ENCODE assay signal across 16 cellular contexts in the genomic region with DNA sequence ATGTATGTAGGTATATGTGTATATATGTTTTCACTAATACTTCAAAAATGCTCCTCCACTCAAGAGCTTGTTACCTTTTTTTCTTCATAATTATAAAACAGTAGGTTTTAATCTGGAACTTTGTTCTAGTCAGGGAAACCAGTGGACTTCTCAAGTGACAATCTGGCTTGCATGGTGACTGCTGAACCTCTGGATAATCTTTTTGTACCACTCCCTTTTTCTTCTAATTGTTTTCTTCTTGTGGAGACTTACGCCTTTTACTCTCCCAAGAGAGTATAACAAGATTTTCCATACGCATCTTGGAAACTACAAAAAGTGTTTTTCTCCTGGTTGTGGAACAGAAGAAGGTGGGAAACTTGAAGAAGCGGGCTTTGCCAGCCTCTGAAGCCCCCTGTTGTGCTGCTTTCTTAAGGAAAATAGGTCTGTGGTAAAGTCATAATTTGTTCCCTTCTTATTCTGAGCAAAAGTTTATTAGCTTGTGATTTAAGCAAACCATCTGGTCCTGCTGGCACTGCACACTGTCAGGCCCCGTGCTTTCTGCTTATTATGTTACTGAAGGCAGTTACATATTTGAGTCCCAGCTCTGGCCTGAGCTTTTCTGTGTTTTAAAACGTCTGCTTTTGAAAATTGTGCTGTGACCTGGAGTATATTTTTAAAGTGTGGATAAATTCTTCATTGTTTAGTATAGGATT.
DNase-seq lines count a peak whose midpoint lies in the region; TF ChIP-seq lines count a peak whose summit lies in the region.
"Had no signal": no experiment of that assay in that cellular context is flagged by ENCODE, and none has a peak within 500 bp of the region (broad histone marks: within the 10 kb centered on the region; RNA-seq: fewer than 3 reads in every experiment).

No MANE protein-coding gene starts in this region.

- H3K4me3 ChIP-seq in astrocyte of the spinal cord (ENCODE audit: low read depth, low read length) (no peak overlapping the region), left ventricle myocardium inferior (no peak overlapping the region), subcutaneous abdominal adipose tissue (ENCODE audit: low read depth in 1 of 5, low read length in 5 of 5) (peak overlapping the region in 1 of 5 donors; percentile 11)

- H3K4me1 ChIP-seq in left ventricle myocardium inferior (peaks cover 20% of the 10 kb centered on the region), subcutaneous abdominal adipose tissue (ENCODE audit: control insufficient read depth in 5 of 5, insufficient read depth in 5 of 5, low read length in 5 of 5) (peaks cover 0 to 20% (median 3%) of the 10 kb centered on the region in 5 donors)

- POLR2A ChIA-PET in RWPE1 (lab: Yijun Ruan, JAX; ENCODE audit: low non-redundant PET) = no interaction called here

- H3K9me3 ChIP-seq in left ventricle myocardium inferior (replicated peaks) (no peaks in the 10 kb centered on the region), subcutaneous abdominal adipose tissue (ENCODE audit: control insufficient read depth in 5 of 5, low read length in 5 of 5) (no peaks in the 10 kb centered on the region)

- peak overlapping the region in 1 of 5 donors; percentile 22 for H3K9ac ChIP-seq in subcutaneous abdominal adipose tissue (ENCODE audit: low read length in 5 of 5)
- H3K9ac ChIP-seq: KMS-11 had no signal

- TF ChIP-seq CTCF in astrocyte of the spinal cord (IDR thresholded peaks at IDR 0.05; ENCODE audit: low read depth, low read length) = no peak
- TF ChIP-seq CTCF in left ventricle myocardium inferior (IDR thresholded peaks at IDR 0.05; ENCODE audit: borderline replicate concordance) = no peak
- no peak for TF ChIP-seq CTCF in RWPE1 (conservative IDR thresholded peaks at IDR 0.05; ENCODE audit: low read depth)

- in situ Hi-C loops in astrocyte of the spinal cord (cut with HindIII; ENCODE audit: low sequenced_read_pairs) = no loop called here

- H3K27me3 ChIP-seq in left ventricle myocardium inferior (ENCODE audit: low read depth) = no peaks in the 10 kb centered on the region
- no peaks in the 10 kb centered on the region for H3K27me3 ChIP-seq in subcutaneous abdominal adipose tissue (ENCODE audit: control insufficient read depth in 5 of 5, insufficient read depth in 4 of 5, low read length in 5 of 5)

- CTCF ChIA-PET in RWPE1 (lab: Yijun Ruan, JAX) = no interaction called here

- DNase-seq in GM04503 (ENCODE audit: low read depth) (peak; percentile 27), astrocyte of the spinal cord (ENCODE audit: low read depth, low spot score) (peak; percentile 23), left ventricle myocardium inferior (peak; percentile 47), RWPE1 (ENCODE audit: low spot score) (no peak), CD1c-positive myeloid dendritic cell (ENCODE audit: extremely low spot score) (no peak)
- DNase-seq in activated CD4-positive, alpha-beta T cell treated with anti-CD3 and anti-CD28 coated beads for 4 hours = no peak
- no peak for DNase-seq in activated naive CD4-positive, alpha-beta T cell (lab: John Stamatoyannopoulos, UW)
- DNase-seq: activated B cell treated with CpG ODN at 0.5 μM for 24 hours; effector CD8-positive, alpha-beta T cell; hippocampal formation; NCI-H2029; stimulated activated CD4-positive, alpha-beta T cell treated with anti-CD3 and anti-CD28 coated beads, Interleukin-2, amount 100 ng/mL, for 48 hours; SW 1271 had no signal

- H3K36me3 ChIP-seq in left ventricle myocardium inferior (no peaks in the 10 kb centered on the region), subcutaneous abdominal adipose tissue (ENCODE audit: control insufficient read depth in 5 of 5, insufficient read depth in 5 of 5, low read length in 5 of 5) (no peaks in the 10 kb centered on the region)

- peak overlapping the region; percentile 67 for H3K27ac ChIP-seq in left ventricle myocardium inferior (replicated peaks)
- H3K27ac ChIP-seq in subcutaneous abdominal adipose tissue (ENCODE audit: low read depth, low read length) = peak overlapping the region; percentile 14
- H3K27ac ChIP-seq in RWPE1 = no peak overlapping the region
- H3K27ac ChIP-seq: C4-2B, KMS-11 had no signal

- intact Hi-C loops in left ventricle myocardium inferior (cut with micrococcal nuclease) = no loop called here

Comparison
In these comparisons a context has a peak if more than half of its experiments do, and no peak if none do; other contexts are left out.
1. DNase-seq: peak in GM04503 (single experiment), astrocyte of the spinal cord (single experiment) and left ventricle myocardium inferior (single experiment); none in activated CD4-positive, alpha-beta T cell treated with anti-CD3 and anti-CD28 coated beads for 4 hours (0 of 2), RWPE1 (single experiment), activated naive CD4-positive, alpha-beta T cell (0 of 4) and CD1c-positive myeloid dendritic cell (single experiment).